Comparison of ENCODE assay signal across 1 cellular context in genomic region chr1:92442351-92442750, GRCh38.
TF ChIP-seq lines count a peak whose summit lies in the region.

No MANE protein-coding gene starts in this region.

TF ChIP-seq in WTC11, 78 proteins besides CTCF, POLR2A, EP300 and RAD21:
- TF ChIP-seq, protein P1, sequence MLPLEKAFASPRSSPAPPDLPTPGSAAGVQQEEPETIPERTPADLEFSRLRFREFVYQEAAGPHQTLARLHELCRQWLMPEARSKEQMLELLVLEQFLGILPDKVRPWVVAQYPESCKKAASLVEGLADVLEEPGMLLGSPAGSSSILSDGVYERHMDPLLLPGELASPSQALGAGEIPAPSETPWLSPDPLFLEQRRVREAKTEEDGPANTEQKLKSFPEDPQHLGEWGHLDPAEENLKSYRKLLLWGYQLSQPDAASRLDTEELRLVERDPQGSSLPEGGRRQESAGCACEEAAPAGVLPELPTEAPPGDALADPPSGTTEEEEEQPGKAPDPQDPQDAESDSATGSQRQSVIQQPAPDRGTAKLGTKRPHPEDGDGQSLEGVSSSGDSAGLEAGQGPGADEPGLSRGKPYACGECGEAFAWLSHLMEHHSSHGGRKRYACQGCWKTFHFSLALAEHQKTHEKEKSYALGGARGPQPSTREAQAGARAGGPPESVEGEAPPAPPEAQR (CRISPR knock-in tag; IDR thresholded peaks at IDR 0.05), result no peak
- TF ChIP-seq PREB (CRISPR knock-in tag; IDR thresholded peaks at IDR 0.05; ENCODE audit: borderline replicate concordance) (no peak), ZNF396 (CRISPR knock-in tag; IDR thresholded peaks at IDR 0.05; ENCODE audit: borderline replicate concordance) (no peak), NR1H2 (CRISPR knock-in tag; IDR thresholded peaks at IDR 0.05) (no peak), ZNF232 (CRISPR knock-in tag; IDR thresholded peaks at IDR 0.05) (no peak), USF2 (CRISPR knock-in tag; IDR thresholded peaks at IDR 0.05) (no peak)
